In genomic region chr12:105596731-105597130, GRCh38 we compare ENCODE assay signal across 25 cellular contexts.
"Had no signal": no experiment of that assay in that cellular context is flagged by ENCODE, and none has a peak within 500 bp of the region (broad histone marks: within the 10 kb centered on the region; RNA-seq: fewer than 3 reads in every experiment).

No MANE protein-coding gene starts in this region.

- H3K27me3 ChIP-seq: ascending aorta had no signal

- H3K9me3 ChIP-seq: ascending aorta had no signal

- H3K4me3 ChIP-seq: ascending aorta had no signal

- H3K36me3 ChIP-seq: ascending aorta had no signal

- H3K27ac ChIP-seq: ascending aorta had no signal

- DNase-seq: activated CD4-positive, alpha-beta memory T cell treated with anti-CD3 and anti-CD28 coated beads for 36 hours; activated CD4-positive, alpha-beta T cell treated with anti-CD3 and anti-CD28 coated beads for 36 hours; activated CD4-positive, alpha-beta T cell treated with anti-CD3 and anti-CD28 coated beads, Interleukin-2, amount 10 ng/mL, durations not matched to agents 24 days and 14 days; activated CD4-positive, CD25-positive, alpha-beta regulatory T cell; activated CD4-positive, CD25-positive, alpha-beta regulatory T cell treated with anti-CD3 and anti-CD28 coated beads, Interleukin-2, amount 50 U/mL, for 72 hours; activated CD8-positive, alpha-beta memory T cell treated with anti-CD3 and anti-CD28 coated beads, Interleukin-2, amount 10 ng/mL, durations not matched to agents 7 days and 5 days; activated CD8-positive, alpha-beta memory T cell treated with anti-CD3 and anti-CD28 coated beads, Interleukin-2, amount 50 U/mL, for 4 hours; activated CD8-positive, alpha-beta T cell treated with anti-CD3 and anti-CD28 coated beads, Interleukin-2, amount 10 ng/mL, durations not matched to agents 7 days and 5 days; activated gamma-delta T cell; activated naive CD4-positive, alpha-beta T cell; activated naive CD4-positive, alpha-beta T cell treated with anti-CD3 and anti-CD28 coated beads, Interleukin-2, amount 10 ng/mL, durations not matched to agents 7 days and 5 days; activated naive CD8-positive, alpha-beta T cell treated with anti-CD3 and anti-CD28 coated beads, Interleukin-2, amount 10 ng/mL, durations not matched to agents 7 days and 5 days; activated T-cell treated with anti-CD3 and anti-CD28 coated beads, Interleukin-2, amount 50 U/mL, for 1 hour; activated T-cell treated with anti-CD3 and anti-CD28 coated beads, Interleukin-2, amount 50 U/mL, for 48 hours; caudate nucleus; cortex of kidney; dermis blood vessel endothelial cell; effector CD4-positive, alpha-beta T cell; effector memory CD8-positive, alpha-beta T cell; foreskin fibroblast; head of caudate nucleus; T-helper 2 cell had no signal

- ATAC-seq: activated CD4-positive, alpha-beta T cell treated with anti-CD3 and anti-CD28 coated beads for 36 hours; activated CD8-positive, alpha-beta memory T cell treated with anti-CD3 and anti-CD28 coated beads, Interleukin-2, amount 10 ng/mL, durations not matched to agents 7 days and 5 days; activated CD8-positive, alpha-beta T cell treated with anti-CD3 and anti-CD28 coated beads, Interleukin-2, amount 10 ng/mL, durations not matched to agents 7 days and 5 days; activated naive CD4-positive, alpha-beta T cell treated with anti-CD3 and anti-CD28 coated beads, Interleukin-2, amount 50 U/mL, for 72 hours; effector memory CD8-positive, alpha-beta T cell; esophagus mucosa had no signal
